In the genomic region with DNA sequence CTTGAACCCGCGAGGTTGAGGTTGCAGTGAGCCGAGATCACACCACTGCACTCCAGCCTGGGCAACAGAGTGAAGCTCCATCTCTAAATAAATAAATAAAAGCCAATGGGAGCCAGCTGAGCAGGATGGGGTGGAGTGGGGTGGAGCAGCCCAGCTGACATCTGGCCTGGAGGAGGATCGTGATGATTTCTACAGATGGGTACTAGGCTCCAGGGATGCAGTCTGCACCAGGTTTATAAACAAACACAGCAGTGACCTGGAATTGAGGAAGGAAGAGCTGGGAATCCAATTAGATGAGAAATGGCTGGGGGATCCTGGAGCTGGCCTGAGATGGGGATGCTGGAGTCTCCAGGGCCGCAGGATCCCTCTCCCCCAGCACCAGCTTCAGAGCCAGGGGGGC, we compare ENCODE assay signal across 1 cellular context.
TF ChIP-seq lines count a peak whose summit lies in the region.

No MANE protein-coding gene starts in this region.

TF ChIP-seq in K562, 482 proteins besides CTCF, POLR2A, EP300 and RAD21:
- TF ChIP-seq KLF16 (IDR thresholded peaks at IDR 0.05), result no peak
- TF ChIP-seq, protein P1, sequence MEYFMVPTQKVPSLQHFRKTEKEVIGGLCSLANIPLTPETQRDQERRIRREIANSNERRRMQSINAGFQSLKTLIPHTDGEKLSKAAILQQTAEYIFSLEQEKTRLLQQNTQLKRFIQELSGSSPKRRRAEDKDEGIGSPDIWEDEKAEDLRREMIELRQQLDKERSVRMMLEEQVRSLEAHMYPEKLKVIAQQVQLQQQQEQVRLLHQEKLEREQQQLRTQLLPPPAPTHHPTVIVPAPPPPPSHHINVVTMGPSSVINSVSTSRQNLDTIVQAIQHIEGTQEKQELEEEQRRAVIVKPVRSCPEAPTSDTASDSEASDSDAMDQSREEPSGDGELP (CRISPR knock-in tag; IDR thresholded peaks at IDR 0.05; ENCODE audit: borderline replicate concordance), result peak; percentile 50; the same call in 1 of the 2 replicates
